18 cellular contexts compared by ENCODE assay signal in the genomic region with DNA sequence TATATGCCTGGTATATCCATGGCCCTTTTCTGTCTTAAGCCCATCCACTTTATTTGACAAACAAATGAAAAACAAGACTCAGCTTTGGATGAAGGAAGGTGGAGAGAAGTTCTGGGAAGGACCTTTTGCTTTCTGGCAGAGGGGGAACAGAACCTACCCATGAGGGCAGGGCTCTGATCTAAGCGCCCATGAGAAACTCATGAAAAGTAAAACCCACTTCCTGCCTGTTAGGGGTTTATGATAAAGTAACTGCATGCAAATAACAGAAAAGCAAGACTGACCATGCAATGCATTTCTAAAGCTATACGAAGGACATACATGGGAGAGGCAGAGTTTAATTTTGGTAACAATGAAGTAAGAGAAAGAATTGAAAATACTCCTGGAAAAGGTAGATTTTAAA.
DNase-seq lines count a peak whose midpoint lies in the region; ATAC-seq and TF ChIP-seq lines count a peak whose summit lies in the region.
"Had no signal": no experiment of that assay in that cellular context is flagged by ENCODE, and none has a peak within 500 bp of the region (broad histone marks: within the 10 kb centered on the region; RNA-seq: fewer than 3 reads in every experiment).

No MANE protein-coding gene starts in this region.

- peaks cover 42% of the 10 kb centered on the region for H3K27me3 Mint-ChIP-seq in activated B cell treated with CpG ODN at 0.5 μM for 24 hours

- H3K27ac Mint-ChIP-seq in activated B cell treated with CpG ODN at 0.5 μM for 24 hours, result no peak overlapping the region
- H3K27ac Mint-ChIP-seq: CD8-positive, alpha-beta T cell; H9; HFFc6 had no signal

- peaks cover 42% of the 10 kb centered on the region for H3K4me1 Mint-ChIP-seq in activated B cell treated with CpG ODN at 0.5 μM for 24 hours

- intact Hi-C loops in activated B cell treated with CpG ODN at 0.5 μM for 24 hours (cut with micrococcal nuclease), result no loop called here

- DNase-seq in activated B cell treated with CpG ODN at 0.5 μM for 24 hours (no peak), EL (no peak), T1000 (lab: John Stamatoyannopoulos, UW) (no peak), NCI-H128 (lab: John Stamatoyannopoulos, UW; ENCODE audit: unreplicated experiment) (no peak)
- DNase-seq: C1 segment of cervical spinal cord; CD8-positive, alpha-beta T cell; GDM1; H9; HFFc6; KG1; NCI-H1105 treated with DMSO at 0.1 percent for 48 hours; NCI-H1694 treated with DMSO at 0.1 percent for 48 hours; NCI-H446 treated with DMSO at 0.1 percent for 48 hours; NCI-H526 treated with DMSO at 0.1 percent for 48 hours had no signal

- CTCF ChIA-PET in activated B cell treated with CpG ODN at 0.5 μM for 24 hours (lab: Charles Lee), result no interaction called here

- TF ChIP-seq CTCF in activated B cell treated with CpG ODN at 0.5 μM for 24 hours (IDR thresholded peaks at IDR 0.05), result no peak

- no peaks in the 10 kb centered on the region for H3K9me3 Mint-ChIP-seq in activated B cell treated with CpG ODN at 0.5 μM for 24 hours
- H3K9me3 Mint-ChIP-seq: CD8-positive, alpha-beta T cell; H9; HFFc6 had no signal

- ATAC-seq in GM19467 (IDR thresholded peaks at IDR 0.05; ENCODE audit: unreplicated experiment), result peak; percentile 51
- peak; percentile 54 for ATAC-seq in HG03460 (IDR thresholded peaks at IDR 0.05; ENCODE audit: unreplicated experiment)
- peak; percentile 61 for ATAC-seq in activated B cell treated with CpG ODN at 0.5 μM for 24 hours (ENCODE audit: low read depth)
- no peak for ATAC-seq in HG03442 (IDR thresholded peaks at IDR 0.05; ENCODE audit: unreplicated experiment)
- ATAC-seq: CD8-positive, alpha-beta T cell; Right ventricle myocardium inferior had no signal

- H3K4me3 Mint-ChIP-seq in activated B cell treated with CpG ODN at 0.5 μM for 24 hours, result peak overlapping the region; percentile 2
- H3K4me3 Mint-ChIP-seq: CD8-positive, alpha-beta T cell; H9; HFFc6 had no signal

- POLR2A ChIA-PET in activated B cell treated with CpG ODN at 0.5 μM for 24 hours (lab: Charles Lee), result no interaction called here

- no peaks in the 10 kb centered on the region for H3K36me3 Mint-ChIP-seq in activated B cell treated with CpG ODN at 0.5 μM for 24 hours (ENCODE audit: low read depth)
- H3K36me3 Mint-ChIP-seq: CD8-positive, alpha-beta T cell had no signal
